ENCODE assay signal across 16 cellular contexts in the genomic region with DNA sequence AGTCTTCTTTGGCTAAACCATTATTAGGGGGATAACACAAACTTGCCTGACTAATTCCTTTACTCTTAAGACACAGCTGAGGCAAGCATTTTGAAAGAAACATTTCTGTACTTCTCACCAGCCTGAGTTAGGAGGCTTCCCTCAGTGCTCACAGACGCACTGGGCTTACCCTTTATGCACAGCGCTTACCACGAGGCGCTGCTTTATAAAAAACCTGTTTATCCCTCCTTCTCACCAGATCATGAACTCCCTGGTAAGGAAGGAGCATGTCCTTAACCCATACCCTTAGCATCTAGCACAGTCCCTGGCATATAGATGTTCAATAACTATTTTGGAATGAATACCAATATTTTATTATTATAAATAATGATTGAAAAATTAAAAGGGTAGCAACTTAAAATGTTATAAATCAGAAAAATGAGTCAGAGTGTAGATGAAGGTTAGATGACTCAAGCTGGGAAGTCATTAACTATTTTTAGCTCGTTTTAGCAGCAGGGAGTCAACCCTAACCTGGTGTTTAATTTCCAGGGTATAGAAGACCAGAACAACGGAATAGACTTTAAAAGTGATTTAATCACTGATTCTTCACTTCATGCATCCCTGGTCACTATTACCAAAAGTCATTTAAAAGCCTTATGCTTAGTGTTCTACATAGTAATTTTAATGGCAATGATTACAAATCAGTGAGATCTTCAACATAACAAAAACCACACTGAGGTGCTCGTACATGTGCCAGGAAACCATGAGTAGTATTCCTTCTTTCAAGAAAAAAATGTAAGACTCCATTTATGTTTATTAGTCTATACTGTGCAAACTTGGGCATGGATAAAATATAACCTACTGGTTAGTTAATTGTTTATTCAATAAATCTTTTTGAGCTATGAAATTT. TPM values are rescaled to one million over a fixed set of nuclear protein-coding genes. Genes with fewer than 3 reads are reported as not detected.
DNase-seq lines count a peak whose midpoint lies in the region; ATAC-seq and TF ChIP-seq lines count a peak whose summit lies in the region.
"Had no signal": no experiment of that assay in that cellular context is flagged by ENCODE, and none has a peak within 500 bp of the region (broad histone marks: within the 10 kb centered on the region; RNA-seq: fewer than 3 reads in every experiment).

No MANE protein-coding gene starts in this region.

- no peak overlapping the region for H3K9ac ChIP-seq in skeletal muscle satellite cell (ENCODE audit: low read depth, low read length)

- peak; percentile 55 for ATAC-seq in RWPE2 (ENCODE audit: low read depth)
- ATAC-seq in HG03342 (IDR thresholded peaks at IDR 0.05; ENCODE audit: unreplicated experiment) = no peak

- H3K9me3 ChIP-seq in RWPE2 (ENCODE audit: severe bottlenecking) (no peaks in the 10 kb centered on the region), skeletal muscle satellite cell (replicated peaks; ENCODE audit: low read length) (no peaks in the 10 kb centered on the region), left ventricle myocardium inferior (replicated peaks) (no peaks in the 10 kb centered on the region)
- H3K9me3 ChIP-seq: Caco-2, Peyer's patch had no signal

- no peak overlapping the region for H3K4me3 ChIP-seq in RWPE2 (ENCODE audit: severe bottlenecking)
- H3K4me3 ChIP-seq in fibroblast of the aortic adventitia (ENCODE audit: low read depth, low read length) = no peak overlapping the region
- no peak overlapping the region for H3K4me3 ChIP-seq in skeletal muscle satellite cell (ENCODE audit: low read length)
- H3K4me3 ChIP-seq in left ventricle myocardium inferior = no peak overlapping the region
- H3K4me3 ChIP-seq: Peyer's patch had no signal

- H3K4me1 ChIP-seq in RWPE2 (ENCODE audit: insufficient read depth, poor library complexity, severe bottlenecking) (peaks cover 11% of the 10 kb centered on the region), skeletal muscle satellite cell (ENCODE audit: control insufficient read depth, insufficient read depth, low read length) (peaks cover 14% of the 10 kb centered on the region), left ventricle myocardium inferior (peaks cover 29% of the 10 kb centered on the region)
- H3K4me1 ChIP-seq: Caco-2 had no signal

- TF ChIP-seq CTCF in HFFc6 (IDR thresholded peaks at IDR 0.05) (no peak), RWPE2 (IDR thresholded peaks at IDR 0.05; ENCODE audit: poor library complexity, severe bottlenecking) (no peak), fibroblast of the aortic adventitia (IDR thresholded peaks at IDR 0.05; ENCODE audit: insufficient read depth, low read length) (no peak), left ventricle myocardium inferior (IDR thresholded peaks at IDR 0.05; ENCODE audit: borderline replicate concordance) (no peak)

- H3K4me1 Mint-ChIP-seq in HFFc6 (ENCODE audit: low read depth) = peaks cover 21% of the 10 kb centered on the region

- no peaks in the 10 kb centered on the region for H3K27me3 Mint-ChIP-seq in HFFc6 (ENCODE audit: insufficient read depth)

- intact Hi-C loops in left ventricle myocardium inferior (cut with micrococcal nuclease) = loop anchor here (10.0 kb wide), 1 partner anchor 155 kb away; a partner anchor contains a TSS

- peak; percentile 61 for DNase-seq in HFFc6
- no peak for DNase-seq in RWPE2 (ENCODE audit: low spot score)
- peak; percentile 51 for DNase-seq in fibroblast of the aortic adventitia (ENCODE audit: low read depth)
- DNase-seq in globus pallidus (ENCODE audit: low spot score) = no peak
- no peak for DNase-seq in left ventricle myocardium inferior
- DNase-seq: activated CD8-positive, alpha-beta memory T cell treated with anti-CD3 and anti-CD28 coated beads for 24 hours; activated naive CD4-positive, alpha-beta T cell treated with anti-CD3 and anti-CD28 coated beads, Interleukin-2, amount 10 ng/mL, durations not matched to agents 7 days and 5 days; Caco-2; effector CD8-positive, alpha-beta T cell; H9; midbrain; NCI-H2081 treated with DMSO at 0.1 percent for 48 hours; Peyer's patch; retina had no signal

- no peaks in the 10 kb centered on the region for H3K36me3 Mint-ChIP-seq in HFFc6 (ENCODE audit: low read depth)
- H3K36me3 Mint-ChIP-seq: activated naive CD4-positive, alpha-beta T cell treated with anti-CD3 and anti-CD28 coated beads, Interleukin-2, amount 10 ng/mL, durations not matched to agents 7 days and 5 days had no signal

- H3K4me2 ChIP-seq in skeletal muscle satellite cell (ENCODE audit: low read length) = peak overlapping the region; percentile 18

- peak overlapping the region; percentile 63 for H3K4me3 Mint-ChIP-seq in HFFc6
- H3K4me3 Mint-ChIP-seq: activated naive CD4-positive, alpha-beta T cell treated with anti-CD3 and anti-CD28 coated beads, Interleukin-2, amount 10 ng/mL, durations not matched to agents 7 days and 5 days; H9 had no signal

- H3K27ac Mint-ChIP-seq in HFFc6 = peak overlapping the region; percentile 41
- H3K27ac Mint-ChIP-seq: activated naive CD4-positive, alpha-beta T cell treated with anti-CD3 and anti-CD28 coated beads, Interleukin-2, amount 10 ng/mL, durations not matched to agents 7 days and 5 days; H9 had no signal

- no peaks in the 10 kb centered on the region for H3K9me3 Mint-ChIP-seq in HFFc6
- H3K9me3 Mint-ChIP-seq: activated naive CD4-positive, alpha-beta T cell treated with anti-CD3 and anti-CD28 coated beads, Interleukin-2, amount 10 ng/mL, durations not matched to agents 7 days and 5 days; H9 had no signal

- no peaks in the 10 kb centered on the region for H3K36me3 ChIP-seq in RWPE2 (ENCODE audit: low read depth)
- no peaks in the 10 kb centered on the region for H3K36me3 ChIP-seq in skeletal muscle satellite cell (ENCODE audit: insufficient read depth, low read length)
- H3K36me3 ChIP-seq in left ventricle myocardium inferior = no peaks in the 10 kb centered on the region
- H3K36me3 ChIP-seq: Peyer's patch had no signal

- H3K27ac ChIP-seq in RWPE2 (ENCODE audit: poor library complexity, severe bottlenecking) = no peak overlapping the region
- H3K27ac ChIP-seq in left ventricle myocardium inferior (replicated peaks) = no peak overlapping the region
- H3K27ac ChIP-seq: Peyer's patch had no signal

- H3K27me3 ChIP-seq in RWPE2 (ENCODE audit: insufficient read depth, poor library complexity, severe bottlenecking) (no peaks in the 10 kb centered on the region), skeletal muscle satellite cell (ENCODE audit: control insufficient read depth, insufficient read depth, low read length) (no peaks in the 10 kb centered on the region), left ventricle myocardium inferior (ENCODE audit: low read depth) (no peaks in the 10 kb centered on the region)
- H3K27me3 ChIP-seq: Peyer's patch had no signal

RNA-seq across cellular contexts. Expression of a gene that starts 4.1 kb away (rescaled TPM):
- 10 to 100 TPM; 11.0 to 36.8 (median 11.7) TPM for total RNA-seq in HFFc6 (2021; fragmentation: NEBNext Ultra II Directional; extraction: Animal tissue kit (Norgen Biotek cat#: 25700))
- 20.8 and 21.7 TPM in 2 replicates for total RNA-seq in fibroblast of the aortic adventitia (ENCODE audit: low replicate concordance)
- 2.2 and 3.8 TPM in 2 replicates for total RNA-seq in skeletal muscle satellite cell (2012; rRNA removed)
- total RNA-seq in left ventricle myocardium inferior = 64.0 TPM

Comparison
In these comparisons a context has a peak if more than half of its experiments do, and no peak if none do; other contexts are left out.
1. DNase-seq: peak in HFFc6 (single experiment) and fibroblast of the aortic adventitia (single experiment); none in RWPE2 (single experiment), globus pallidus (single experiment) and left ventricle myocardium inferior (single experiment).